8 cellular contexts compared by ENCODE assay signal in the genomic region with DNA sequence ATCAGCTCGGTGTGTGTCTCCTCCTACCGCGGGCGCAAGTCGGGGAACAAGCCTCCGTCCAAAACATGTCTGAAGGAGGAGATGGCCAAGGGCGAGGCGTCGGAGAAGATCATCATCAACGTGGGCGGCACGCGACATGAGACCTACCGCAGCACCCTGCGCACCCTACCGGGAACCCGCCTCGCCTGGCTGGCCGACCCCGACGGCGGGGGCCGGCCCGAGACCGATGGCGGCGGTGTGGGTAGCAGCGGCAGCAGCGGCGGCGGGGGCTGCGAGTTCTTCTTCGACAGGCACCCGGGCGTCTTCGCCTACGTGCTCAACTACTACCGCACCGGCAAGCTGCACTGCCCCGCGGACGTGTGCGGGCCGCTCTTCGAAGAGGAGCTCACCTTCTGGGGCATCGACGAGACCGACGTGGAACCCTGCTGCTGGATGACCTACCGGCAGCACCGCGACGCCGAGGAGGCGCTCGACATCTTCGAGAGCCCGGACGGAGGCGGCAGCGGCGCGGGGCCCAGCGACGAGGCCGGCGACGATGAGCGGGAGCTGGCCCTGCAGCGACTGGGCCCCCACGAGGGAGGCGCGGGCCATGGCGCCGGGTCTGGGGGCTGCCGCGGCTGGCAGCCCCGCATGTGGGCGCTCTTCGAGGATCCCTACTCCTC.
DNase-seq lines count a peak whose midpoint lies in the region; ATAC-seq lines count a peak whose summit lies in the region.

No MANE protein-coding gene starts in this region.

- CTCF ChIA-PET in activated naive CD4-positive, alpha-beta T cell treated with anti-CD3 and anti-CD28 coated beads, Interleukin-2, amount 10 ng/mL, durations not matched to agents 7 days and 5 days (lab: Charles Lee), result interaction anchor here (1.8 to 13.5 kb wide), 2 partner anchors 8 to 101 kb away, joined by 5 to 470 read pairs; no protein-coding TSS in a partner anchor

- H3K4me3 Mint-ChIP-seq in activated naive CD4-positive, alpha-beta T cell treated with anti-CD3 and anti-CD28 coated beads, Interleukin-2, amount 10 ng/mL, durations not matched to agents 7 days and 5 days, result peak overlapping the region; percentile 86
- peak overlapping the region; percentile 88 for H3K4me3 Mint-ChIP-seq in stimulated activated naive CD8-positive, alpha-beta T cell treated with anti-CD3 and anti-CD28 coated beads, Interleukin-15, Interleukin-2, amounts not matched to agents 100 ng/mL and 50 ng/mL, for 24 hours

- H3K36me3 Mint-ChIP-seq in activated naive CD4-positive, alpha-beta T cell treated with anti-CD3 and anti-CD28 coated beads, Interleukin-2, amount 10 ng/mL, durations not matched to agents 7 days and 5 days, result peaks cover 1% of the 10 kb centered on the region
- H3K36me3 Mint-ChIP-seq in stimulated activated naive CD8-positive, alpha-beta T cell treated with anti-CD3 and anti-CD28 coated beads, Interleukin-15, Interleukin-2, amounts not matched to agents 100 ng/mL and 50 ng/mL, for 24 hours (ENCODE audit: low read depth), result no peaks in the 10 kb centered on the region

- no peak for ATAC-seq in HG02973 (IDR thresholded peaks at IDR 0.05; ENCODE audit: unreplicated experiment)

- no peaks in the 10 kb centered on the region for H3K9me3 Mint-ChIP-seq in activated naive CD4-positive, alpha-beta T cell treated with anti-CD3 and anti-CD28 coated beads, Interleukin-2, amount 10 ng/mL, durations not matched to agents 7 days and 5 days
- H3K9me3 Mint-ChIP-seq in stimulated activated naive CD8-positive, alpha-beta T cell treated with anti-CD3 and anti-CD28 coated beads, Interleukin-15, Interleukin-2, amounts not matched to agents 100 ng/mL and 50 ng/mL, for 24 hours, result no peaks in the 10 kb centered on the region

- H3K27ac Mint-ChIP-seq in activated naive CD4-positive, alpha-beta T cell treated with anti-CD3 and anti-CD28 coated beads, Interleukin-2, amount 10 ng/mL, durations not matched to agents 7 days and 5 days, result peak overlapping the region; percentile 84
- H3K27ac Mint-ChIP-seq in stimulated activated naive CD8-positive, alpha-beta T cell treated with anti-CD3 and anti-CD28 coated beads, Interleukin-15, Interleukin-2, amounts not matched to agents 100 ng/mL and 50 ng/mL, for 24 hours, result peak overlapping the region; percentile 79

- H3K4me1 Mint-ChIP-seq in activated naive CD4-positive, alpha-beta T cell treated with anti-CD3 and anti-CD28 coated beads, Interleukin-2, amount 10 ng/mL, durations not matched to agents 7 days and 5 days, result peaks cover 42% of the 10 kb centered on the region
- H3K4me1 Mint-ChIP-seq in stimulated activated naive CD8-positive, alpha-beta T cell treated with anti-CD3 and anti-CD28 coated beads, Interleukin-15, Interleukin-2, amounts not matched to agents 100 ng/mL and 50 ng/mL, for 24 hours (ENCODE audit: low read depth), result peaks cover 61% of the 10 kb centered on the region

- peaks cover 31% of the 10 kb centered on the region for H3K27me3 Mint-ChIP-seq in activated naive CD4-positive, alpha-beta T cell treated with anti-CD3 and anti-CD28 coated beads, Interleukin-2, amount 10 ng/mL, durations not matched to agents 7 days and 5 days
- H3K27me3 Mint-ChIP-seq in stimulated activated naive CD8-positive, alpha-beta T cell treated with anti-CD3 and anti-CD28 coated beads, Interleukin-15, Interleukin-2, amounts not matched to agents 100 ng/mL and 50 ng/mL, for 24 hours, result no peaks in the 10 kb centered on the region

- peak; percentile 81 for DNase-seq in activated effector memory CD4-positive, alpha-beta T cell treated with anti-CD3 and anti-CD28 coated beads, Interleukin-2, amount 50 U/mL, for 16 hours
- no peak for DNase-seq in activated effector memory CD4-positive, alpha-beta T cell treated with Interleukin-2 at 50 U/mL for 16 hours
- no peak for DNase-seq in activated naive CD4-positive, alpha-beta T cell treated with anti-CD3 and anti-CD28 coated beads, Interleukin-2, amount 10 ng/mL, durations not matched to agents 7 days and 5 days
- peak; percentile 21 for DNase-seq in left kidney (ENCODE audit: low read depth, low spot score)
- DNase-seq in NCI-H1694 (lab: John Stamatoyannopoulos, UW), result no peak
- DNase-seq in LoVo (ENCODE audit: low spot score), result no peak

Comparison
In these comparisons a context has a peak if more than half of its experiments do, and no peak if none do; other contexts are left out.
1. DNase-seq: peak in activated effector memory CD4-positive, alpha-beta T cell treated with anti-CD3 and anti-CD28 coated beads, Interleukin-2, amount 50 U/mL, for 16 hours (single experiment) and left kidney (single experiment); none in activated effector memory CD4-positive, alpha-beta T cell treated with Interleukin-2 at 50 U/mL for 16 hours (single experiment), activated naive CD4-positive, alpha-beta T cell treated with anti-CD3 and anti-CD28 coated beads, Interleukin-2, amount 10 ng/mL, durations not matched to agents 7 days and 5 days (single experiment), NCI-H1694 (single experiment) and LoVo (single experiment).